In genomic region chr6:43616728-43617472, GRCh38 we compare ENCODE assay signal across 35 cellular contexts. TPM values are rescaled to one million over a fixed set of nuclear protein-coding genes. Genes with fewer than 3 reads are reported as not detected.
A peak's percentile ranks its signal among the peaks of the same experiment; 100 is the strongest.
DNase-seq lines count a peak whose midpoint lies in the region; ATAC-seq and TF ChIP-seq lines count a peak whose summit lies in the region.
"Had no signal": no experiment of that assay in that cellular context is flagged by ENCODE, and none has a peak within 500 bp of the region (broad histone marks: within the 10 kb centered on the region; RNA-seq: fewer than 3 reads in every experiment).

No MANE protein-coding gene starts in this region.

- ATAC-seq in GM18873 (IDR thresholded peaks at IDR 0.05; ENCODE audit: low FRiP score, unreplicated experiment) = no peak
- no peak for ATAC-seq in activated CD8-positive, alpha-beta memory T cell treated with anti-CD3 and anti-CD28 coated beads, Interleukin-2, amount 10 ng/mL, durations not matched to agents 7 days and 5 days
- no peak for ATAC-seq in HG02763 (IDR thresholded peaks at IDR 0.05; ENCODE audit: unreplicated experiment)
- ATAC-seq: esophagus mucosa, heart left ventricle, PC-3, Right ventricle myocardium inferior, SK-N-SH treated with all-trans-retinoic acid at 6 μM for 48 hours had no signal

- intact Hi-C loops in activated naive CD4-positive, alpha-beta T cell treated with anti-CD3 and anti-CD28 coated beads for 36 hours (cut with micrococcal nuclease) = no loop called here

- H3K9me3 Mint-ChIP-seq in activated naive CD4-positive, alpha-beta T cell treated with anti-CD3 and anti-CD28 coated beads for 36 hours = no peaks in the 10 kb centered on the region
- no peaks in the 10 kb centered on the region for H3K9me3 Mint-ChIP-seq in chondrocyte (ENCODE audit: low read depth)
- no peaks in the 10 kb centered on the region for H3K9me3 Mint-ChIP-seq in progenitor cell of endocrine pancreas (ENCODE audit: low read depth)
- no peaks in the 10 kb centered on the region for H3K9me3 Mint-ChIP-seq in activated CD8-positive, alpha-beta memory T cell treated with anti-CD3 and anti-CD28 coated beads, Interleukin-2, amount 10 ng/mL, durations not matched to agents 7 days and 5 days (ENCODE audit: low read depth)
- H3K9me3 Mint-ChIP-seq: activated CD4-positive, alpha-beta T cell treated with anti-CD3 and anti-CD28 coated beads, Interleukin-2, amount 10 ng/mL, durations not matched to agents 24 days and 14 days; CD4-positive, alpha-beta memory T cell had no signal

- H3K4me1 Mint-ChIP-seq in activated naive CD4-positive, alpha-beta T cell treated with anti-CD3 and anti-CD28 coated beads for 36 hours (ENCODE audit: low read depth) = no peaks in the 10 kb centered on the region
- H3K4me1 Mint-ChIP-seq in chondrocyte (ENCODE audit: low read depth) (no peaks in the 10 kb centered on the region), progenitor cell of endocrine pancreas (ENCODE audit: low read depth) (no peaks in the 10 kb centered on the region)
- H3K4me1 Mint-ChIP-seq in activated CD8-positive, alpha-beta memory T cell treated with anti-CD3 and anti-CD28 coated beads, Interleukin-2, amount 10 ng/mL, durations not matched to agents 7 days and 5 days = no peaks in the 10 kb centered on the region
- H3K4me1 Mint-ChIP-seq: CD4-positive, alpha-beta memory T cell had no signal

- peaks cover 26% of the 10 kb centered on the region for H3K36me3 Mint-ChIP-seq in activated naive CD4-positive, alpha-beta T cell treated with anti-CD3 and anti-CD28 coated beads for 36 hours (ENCODE audit: low read depth)
- H3K36me3 Mint-ChIP-seq in chondrocyte (ENCODE audit: low read depth) = peaks cover 14% of the 10 kb centered on the region
- H3K36me3 Mint-ChIP-seq in progenitor cell of endocrine pancreas (ENCODE audit: insufficient read depth) = peaks cover 7% of the 10 kb centered on the region
- peaks cover 41% of the 10 kb centered on the region for H3K36me3 Mint-ChIP-seq in activated CD8-positive, alpha-beta memory T cell treated with anti-CD3 and anti-CD28 coated beads, Interleukin-2, amount 10 ng/mL, durations not matched to agents 7 days and 5 days
- H3K36me3 Mint-ChIP-seq: activated naive CD8-positive, alpha-beta T cell had no signal

- no peak overlapping the region for H3K4me3 Mint-ChIP-seq in activated naive CD4-positive, alpha-beta T cell treated with anti-CD3 and anti-CD28 coated beads for 36 hours
- H3K4me3 Mint-ChIP-seq in chondrocyte (ENCODE audit: unreplicated experiment) (no peak overlapping the region), progenitor cell of endocrine pancreas (ENCODE audit: low read depth) (no peak overlapping the region)
- H3K4me3 Mint-ChIP-seq in activated CD8-positive, alpha-beta memory T cell treated with anti-CD3 and anti-CD28 coated beads, Interleukin-2, amount 10 ng/mL, durations not matched to agents 7 days and 5 days = no peak overlapping the region
- H3K4me3 Mint-ChIP-seq: activated CD4-positive, alpha-beta T cell treated with anti-CD3 and anti-CD28 coated beads, Interleukin-2, amount 10 ng/mL, durations not matched to agents 24 days and 14 days; activated naive CD8-positive, alpha-beta T cell; CD4-positive, alpha-beta memory T cell had no signal

- H3K27me3 Mint-ChIP-seq in activated naive CD4-positive, alpha-beta T cell treated with anti-CD3 and anti-CD28 coated beads for 36 hours (ENCODE audit: low read depth) = no peaks in the 10 kb centered on the region
- H3K27me3 Mint-ChIP-seq in chondrocyte (ENCODE audit: low read depth) (no peaks in the 10 kb centered on the region), progenitor cell of endocrine pancreas (no peaks in the 10 kb centered on the region)
- H3K27me3 Mint-ChIP-seq in activated CD8-positive, alpha-beta memory T cell treated with anti-CD3 and anti-CD28 coated beads, Interleukin-2, amount 10 ng/mL, durations not matched to agents 7 days and 5 days = no peaks in the 10 kb centered on the region
- H3K27me3 Mint-ChIP-seq: activated CD4-positive, alpha-beta T cell treated with anti-CD3 and anti-CD28 coated beads, Interleukin-2, amount 10 ng/mL, durations not matched to agents 24 days and 14 days; activated naive CD8-positive, alpha-beta T cell; CD4-positive, alpha-beta memory T cell had no signal

- CTCF ChIA-PET in activated naive CD4-positive, alpha-beta T cell treated with anti-CD3 and anti-CD28 coated beads for 36 hours (lab: Charles Lee) = interaction anchor here (2.0 kb wide), 1 partner anchor 8 kb away, joined by 14 read pairs; no protein-coding TSS in a partner anchor
- CTCF ChIA-PET in activated CD8-positive, alpha-beta memory T cell treated with anti-CD3 and anti-CD28 coated beads, Interleukin-2, amount 10 ng/mL, durations not matched to agents 7 days and 5 days (lab: Charles Lee) = interaction anchor here (0.8 to 1.3 kb wide), 2 partner anchors 10 to 13 kb away, joined by 3 read pairs; no protein-coding TSS in a partner anchor

- TF ChIP-seq CTCF in chondrocyte (IDR thresholded peaks at IDR 0.05) (no peak), progenitor cell of endocrine pancreas (IDR thresholded peaks at IDR 0.05; ENCODE audit: unreplicated experiment) (no peak)

- DNase-seq in activated naive CD4-positive, alpha-beta T cell treated with anti-CD3 and anti-CD28 coated beads for 36 hours = no peak
- DNase-seq in activated naive CD4-positive, alpha-beta T cell treated with anti-CD3 and anti-CD28 coated beads, Interleukin-2, amount 50 U/mL, for 16 hours = no peak
- DNase-seq in LHCN-M2 (ENCODE audit: low read depth) (peak; percentile 13), chondrocyte (ENCODE audit: low spot score) (peak; percentile 21), progenitor cell of endocrine pancreas (ENCODE audit: low spot score, unreplicated experiment) (no peak)
- no peak for DNase-seq in activated CD8-positive, alpha-beta memory T cell treated with anti-CD3 and anti-CD28 coated beads, Interleukin-2, amount 10 ng/mL, durations not matched to agents 7 days and 5 days
- DNase-seq: activated CD4-positive, alpha-beta T cell treated with anti-CD3 and anti-CD28 coated beads, Interleukin-2, amount 10 ng/mL, durations not matched to agents 24 days and 14 days; aorta; CD4-positive, alpha-beta memory T cell; cortex of kidney; effector memory CD4-positive, alpha-beta T cell; GOT3; heart left ventricle; islet precursor cell; KG1; left ventricle myocardium inferior; MM.1S; NCI-H1105 treated with DMSO at 0.1 percent for 48 hours; NCI-H1930; NCI-H524 treated with DMSO at 0.1 percent for 48 hours; NK-92 treated with Interleukin-12 subunit alpha and Interleukin-12 subunit beta, amount 100 ng/mL, for 24 hours; PC-3; sigmoid colon; stimulated activated CD4-positive, alpha-beta T cell treated with anti-CD3 and anti-CD28 coated beads, Interleukin-12 subunit alpha, Interleukin-12 subunit beta, amount 100 ng/mL, for 4 hours; stimulated activated CD4-positive, alpha-beta T cell treated with anti-CD3 and anti-CD28 coated beads, Interleukin-2, amount 100 ng/mL, for 48 hours; tibial artery; WERI-Rb-1 had no signal

- peak overlapping the region; percentile 36 for H3K27ac Mint-ChIP-seq in activated naive CD4-positive, alpha-beta T cell treated with anti-CD3 and anti-CD28 coated beads for 36 hours
- H3K27ac Mint-ChIP-seq in chondrocyte (ENCODE audit: unreplicated experiment) (peak overlapping the region; percentile 22), progenitor cell of endocrine pancreas (peak overlapping the region; percentile 74)
- H3K27ac Mint-ChIP-seq in activated CD8-positive, alpha-beta memory T cell treated with anti-CD3 and anti-CD28 coated beads, Interleukin-2, amount 10 ng/mL, durations not matched to agents 7 days and 5 days = no peak overlapping the region
- H3K27ac Mint-ChIP-seq: activated CD4-positive, alpha-beta T cell treated with anti-CD3 and anti-CD28 coated beads, Interleukin-2, amount 10 ng/mL, durations not matched to agents 24 days and 14 days; activated naive CD8-positive, alpha-beta T cell had no signal

RNA-seq across cellular contexts. Expression of gene GTPBP2, which starts 12.2 kb away (rescaled TPM):
- total RNA-seq in activated naive CD4-positive, alpha-beta T cell treated with anti-CD3 and anti-CD28 coated beads for 36 hours = 10 to 100 TPM; 54.5 to 57.5 TPM
- total RNA-seq in LHCN-M2 (2014; rRNA removed) (44.1 and 45.5 TPM in 2 replicates), chondrocyte (49.5 to 131 TPM (median 126 TPM) in 3 replicates), progenitor cell of endocrine pancreas (83.8 and 84.1 TPM in 2 replicates)
- 27.5 TPM for polyA plus RNA-seq in LHCN-M2 (2012)
- 100 to 1,000 TPM; 117 to 130 TPM for total RNA-seq in activated CD8-positive, alpha-beta memory T cell treated with anti-CD3 and anti-CD28 coated beads, Interleukin-2, amount 10 ng/mL, durations not matched to agents 7 days and 5 days

RNA-seq across cellular contexts. Expression of gene MAD2L1BP, which starts 18.7 kb away (rescaled TPM):
- 10 to 100 TPM; 19.8 to 22.7 TPM for total RNA-seq in activated naive CD4-positive, alpha-beta T cell treated with anti-CD3 and anti-CD28 coated beads for 36 hours
- total RNA-seq in LHCN-M2 (2014; rRNA removed) (28.3 and 34.4 TPM in 2 replicates), chondrocyte (14.3 to 24.9 TPM (median 22.8 TPM) in 3 replicates), progenitor cell of endocrine pancreas (31.4 and 31.8 TPM in 2 replicates)
- polyA plus RNA-seq in LHCN-M2 (2012) = 27.5 TPM
- 10 to 100 TPM; 37.9 to 41.1 TPM for total RNA-seq in activated CD8-positive, alpha-beta memory T cell treated with anti-CD3 and anti-CD28 coated beads, Interleukin-2, amount 10 ng/mL, durations not matched to agents 7 days and 5 days

RNA-seq across cellular contexts. Expression of gene RSPH9, which starts 27.9 kb away (rescaled TPM):
- total RNA-seq in activated naive CD4-positive, alpha-beta T cell treated with anti-CD3 and anti-CD28 coated beads for 36 hours = not detected
- not detected in 2 replicates for total RNA-seq in LHCN-M2 (2014; rRNA removed)
- 0.18 TPM for polyA plus RNA-seq in LHCN-M2 (2012)
- total RNA-seq in chondrocyte = 0.22 to 0.38 TPM (median 0.22 TPM) in 3 replicates
- total RNA-seq in progenitor cell of endocrine pancreas = 0.29 and 0.31 TPM in 2 replicates
- total RNA-seq in activated CD8-positive, alpha-beta memory T cell treated with anti-CD3 and anti-CD28 coated beads, Interleukin-2, amount 10 ng/mL, durations not matched to agents 7 days and 5 days = not detected
- total RNA-seq: activated CD4-positive, alpha-beta T cell treated with anti-CD3 and anti-CD28 coated beads, Interleukin-2, amount 10 ng/mL, durations not matched to agents 24 days and 14 days; CD4-positive, alpha-beta memory T cell; Daoy; esophagus mucosa; PC-3; T-helper 2 cell treated with Interferon-gamma antibody and Interleukin-4, amounts not matched to agents 100 ng/mL and 5 ng/mL, for 36 hours had no signal

RNA-seq across cellular contexts. Expression of gene POLH, which starts 40.9 kb away (rescaled TPM):
- total RNA-seq in activated naive CD4-positive, alpha-beta T cell treated with anti-CD3 and anti-CD28 coated beads for 36 hours = 10 to 100 TPM; 63.3 to 68.6 TPM
- total RNA-seq in LHCN-M2 (2014; rRNA removed) (45.9 and 71.0 TPM in 2 replicates), chondrocyte (21.2 to 28.4 TPM (median 25.8 TPM) in 3 replicates), progenitor cell of endocrine pancreas (14.5 and 19.6 TPM in 2 replicates)
- polyA plus RNA-seq in LHCN-M2 (2012) = 24.3 TPM
- 10 to 100 TPM; 65.4 to 91.4 TPM for total RNA-seq in activated CD8-positive, alpha-beta memory T cell treated with anti-CD3 and anti-CD28 coated beads, Interleukin-2, amount 10 ng/mL, durations not matched to agents 7 days and 5 days

RNA-seq across cellular contexts. Expression of gene XPO5, which starts 41.1 kb away (rescaled TPM):
- total RNA-seq in activated naive CD4-positive, alpha-beta T cell treated with anti-CD3 and anti-CD28 coated beads for 36 hours = 10 to 100 TPM; 74.9 to 93.2 TPM
- total RNA-seq in LHCN-M2 (2014; rRNA removed) (33.8 and 34.2 TPM in 2 replicates), chondrocyte (32.4 to 42.7 TPM (median 38.7 TPM) in 3 replicates), progenitor cell of endocrine pancreas (64.0 and 70.7 TPM in 2 replicates)
- polyA plus RNA-seq in LHCN-M2 (2012) = 19.7 TPM
- total RNA-seq in activated CD8-positive, alpha-beta memory T cell treated with anti-CD3 and anti-CD28 coated beads, Interleukin-2, amount 10 ng/mL, durations not matched to agents 7 days and 5 days = 100 to 1,000 TPM in 1 of 2 experiments, 10 to 100 TPM in 1; 83.2 to 105 TPM

Comparison
In these comparisons a context has a peak if more than half of its experiments do, and no peak if none do; other contexts are left out.
1. DNase-seq: peak in LHCN-M2 (single experiment) and chondrocyte (single experiment); none in activated naive CD4-positive, alpha-beta T cell treated with anti-CD3 and anti-CD28 coated beads for 36 hours (single experiment), activated naive CD4-positive, alpha-beta T cell treated with anti-CD3 and anti-CD28 coated beads, Interleukin-2, amount 50 U/mL, for 16 hours (single experiment), progenitor cell of endocrine pancreas (single experiment) and activated CD8-positive, alpha-beta memory T cell treated with anti-CD3 and anti-CD28 coated beads, Interleukin-2, amount 10 ng/mL, durations not matched to agents 7 days and 5 days (single experiment).